ENCODE assay signal across 26 cellular contexts in the genomic region with DNA sequence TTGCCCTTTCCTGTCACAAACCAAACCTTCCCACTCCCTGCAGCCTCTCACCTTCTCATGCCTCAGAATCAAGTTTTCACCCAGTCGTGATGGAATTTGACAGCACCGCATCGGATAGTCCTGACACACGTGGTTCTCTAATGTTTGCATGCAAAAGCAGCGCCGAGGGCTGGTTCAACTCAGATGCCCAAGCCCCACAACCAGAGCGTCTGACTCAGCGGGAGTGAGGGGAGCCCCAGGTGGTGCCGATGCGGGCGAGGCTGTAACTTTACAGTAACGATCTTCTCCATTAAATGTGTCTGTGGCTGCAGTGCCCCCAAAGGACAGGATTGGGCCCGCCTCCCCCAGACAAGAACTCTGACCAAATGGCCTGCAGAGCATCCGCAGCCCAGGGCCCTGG.
DNase-seq lines count a peak whose midpoint lies in the region; ATAC-seq lines count a peak whose summit lies in the region.
"Had no signal": no experiment of that assay in that cellular context is flagged by ENCODE, and none has a peak within 500 bp of the region (broad histone marks: within the 10 kb centered on the region; RNA-seq: fewer than 3 reads in every experiment).

No MANE protein-coding gene starts in this region.

- peaks cover 0 to 18% (median 0%) of the 10 kb centered on the region in 3 experiments for H3K9me3 ChIP-seq in naive thymus-derived CD4-positive, alpha-beta T cell (ENCODE audit: control insufficient read depth in 2 of 3, low read length in 3 of 3)
- H3K9me3 ChIP-seq: BE2C, gastrocnemius medialis, MG63 had no signal

- POLR2A ChIA-PET in naive thymus-derived CD4-positive, alpha-beta T cell (lab: Charles Lee) = no interaction called here

- H3K4me3 ChIP-seq in naive thymus-derived CD4-positive, alpha-beta T cell (ENCODE audit: low read length) = no peak overlapping the region
- H3K4me3 ChIP-seq: gastrocnemius medialis, lower lobe of right lung, MG63, tibial nerve had no signal

- peaks cover 53% of the 10 kb centered on the region for H3K36me3 Mint-ChIP-seq in activated naive CD4-positive, alpha-beta T cell treated with anti-CD3 and anti-CD28 coated beads, Interleukin-2, amount 50 U/mL, for 24 hours
- peaks cover 58% of the 10 kb centered on the region for H3K36me3 Mint-ChIP-seq in activated T-helper 17 cell treated with anti-CD3 and anti-CD28 coated beads, Interleukin-2, amount 50 U/mL, for 72 hours (ENCODE audit: low read depth)
- H3K36me3 Mint-ChIP-seq in naive thymus-derived CD4-positive, alpha-beta T cell = peaks cover 36 to 95% (median 89%) of the 10 kb centered on the region in 5 donors
- peaks cover 76 to 91% of the 10 kb centered on the region in 2 donors for H3K36me3 Mint-ChIP-seq in stimulated activated naive B cell treated with anti-CD40 and anti-IgM and Interleukin-4, amounts not matched to agents 10 μg/mL and 1 μg/mL and 100 μg/mL, for 72 hours

- H3K36me3 ChIP-seq in naive thymus-derived CD4-positive, alpha-beta T cell (ENCODE audit: control insufficient read depth in 2 of 3, insufficient read depth in 3 of 3, low read length in 3 of 3) = peaks cover 40 to 95% (median 41%) of the 10 kb centered on the region in 3 experiments
- H3K36me3 ChIP-seq: BE2C, brain microvascular endothelial cell, MG63 had no signal

- ATAC-seq in activated T-helper 17 cell treated with anti-CD3 and anti-CD28 coated beads, Interleukin-2, amount 50 U/mL, for 72 hours (replicated peaks) = no peak
- no peak for ATAC-seq in naive thymus-derived CD4-positive, alpha-beta T cell
- ATAC-seq in stimulated activated naive B cell treated with anti-CD40 and anti-IgM and Interleukin-4, amounts not matched to agents 10 μg/mL and 1 μg/mL and 100 μg/mL, for 72 hours (replicated peaks) = no peak
- ATAC-seq: gastrocnemius medialis, lower lobe of right lung had no signal

- CTCF ChIA-PET in naive thymus-derived CD4-positive, alpha-beta T cell (lab: Charles Lee) = no interaction called here

- DNase-seq in activated naive CD4-positive, alpha-beta T cell treated with Interleukin-2 at 50 U/mL for 16 hours = no peak
- DNase-seq in naive thymus-derived CD4-positive, alpha-beta T cell = no peak
- DNase-seq in stimulated activated naive B cell treated with anti-CD40 and anti-IgM and Interleukin-4, amounts not matched to agents 10 μg/mL and 1 μg/mL and 100 μg/mL, for 72 hours = no peak
- no peak for DNase-seq in midbrain (lab: John Stamatoyannopoulos, UW)
- DNase-seq in stimulated activated CD4-positive, alpha-beta T cell treated with anti-CD3 and anti-CD28 coated beads, Interleukin-2, amount 100 ng/mL, for 24 hours = no peak
- DNase-seq: activated CD4-positive, alpha-beta T cell treated with anti-CD3 and anti-CD28 coated beads, Interleukin-2, amount 50 U/mL, for 48 hours; activated effector memory CD4-positive, alpha-beta T cell treated with anti-CD3 and anti-CD28 coated beads, Interleukin-2, amount 50 U/mL, for 16 hours; activated T-cell treated with anti-CD3 and anti-CD28 coated beads for 4 hours; amniotic stem cell; BE2C; brain microvascular endothelial cell; gastrocnemius medialis; lower lobe of right lung; MG63; NCI-H1105; NCI-H187 treated with DMSO at 0.1 percent for 48 hours; NCI-H2171 treated with DMSO at 0.1 percent for 48 hours; NCI-H510A treated with DMSO at 0.1 percent for 48 hours; OCI-M1; stimulated activated CD4-positive, alpha-beta T cell treated with anti-CD3 and anti-CD28 coated beads, Interleukin-1b, Interleukin-23, amount 100 ng/mL, for 48 hours had no signal

- H3K27ac ChIP-seq in naive thymus-derived CD4-positive, alpha-beta T cell (ENCODE audit: low read depth, low read length) = no peak overlapping the region
- H3K27ac ChIP-seq: brain microvascular endothelial cell, gastrocnemius medialis, KMS-11, lower lobe of right lung, parathyroid adenoma, RWPE1 had no signal

- H3K9me3 Mint-ChIP-seq in activated naive CD4-positive, alpha-beta T cell treated with anti-CD3 and anti-CD28 coated beads, Interleukin-2, amount 50 U/mL, for 24 hours = no peaks in the 10 kb centered on the region
- no peaks in the 10 kb centered on the region for H3K9me3 Mint-ChIP-seq in activated T-helper 17 cell treated with anti-CD3 and anti-CD28 coated beads, Interleukin-2, amount 50 U/mL, for 72 hours
- H3K9me3 Mint-ChIP-seq in naive thymus-derived CD4-positive, alpha-beta T cell = peaks cover 0 to 27% (median 8%) of the 10 kb centered on the region in 11 donors
- H3K9me3 Mint-ChIP-seq in stimulated activated naive B cell treated with anti-CD40 and anti-IgM and Interleukin-4, amounts not matched to agents 10 μg/mL and 1 μg/mL and 100 μg/mL, for 72 hours = peaks cover 9 to 14% of the 10 kb centered on the region in 2 donors

- H3K27ac Mint-ChIP-seq in activated naive CD4-positive, alpha-beta T cell treated with anti-CD3 and anti-CD28 coated beads, Interleukin-2, amount 50 U/mL, for 24 hours = peak overlapping the region; percentile 21
- peak overlapping the region; percentile 70 for H3K27ac Mint-ChIP-seq in activated T-helper 17 cell treated with anti-CD3 and anti-CD28 coated beads, Interleukin-2, amount 50 U/mL, for 72 hours
- H3K27ac Mint-ChIP-seq in naive thymus-derived CD4-positive, alpha-beta T cell = peak overlapping the region in 7 of 9 donors; percentile 33 to 91 (median 69)
- H3K27ac Mint-ChIP-seq in stimulated activated naive B cell treated with anti-CD40 and anti-IgM and Interleukin-4, amounts not matched to agents 10 μg/mL and 1 μg/mL and 100 μg/mL, for 72 hours = peak overlapping the region; percentile 75

- H3K27me3 ChIP-seq in naive thymus-derived CD4-positive, alpha-beta T cell (ENCODE audit: control insufficient read depth in 2 of 2, insufficient read depth in 2 of 2, low read length in 2 of 2) = no peaks in the 10 kb centered on the region
- H3K27me3 ChIP-seq: BE2C, brain microvascular endothelial cell, gastrocnemius medialis, MG63, tibial nerve had no signal

- H3K27me3 Mint-ChIP-seq in activated naive CD4-positive, alpha-beta T cell treated with anti-CD3 and anti-CD28 coated beads, Interleukin-2, amount 50 U/mL, for 24 hours = no peaks in the 10 kb centered on the region
- H3K27me3 Mint-ChIP-seq in activated T-helper 17 cell treated with anti-CD3 and anti-CD28 coated beads, Interleukin-2, amount 50 U/mL, for 72 hours = no peaks in the 10 kb centered on the region
- H3K27me3 Mint-ChIP-seq in naive thymus-derived CD4-positive, alpha-beta T cell = no peaks in the 10 kb centered on the region
- H3K27me3 Mint-ChIP-seq in stimulated activated naive B cell treated with anti-CD40 and anti-IgM and Interleukin-4, amounts not matched to agents 10 μg/mL and 1 μg/mL and 100 μg/mL, for 72 hours = no peaks in the 10 kb centered on the region

- intact Hi-C loops in naive thymus-derived CD4-positive, alpha-beta T cell (cut with micrococcal nuclease) = no loop called here

- H3K4me1 ChIP-seq in naive thymus-derived CD4-positive, alpha-beta T cell (ENCODE audit: control insufficient read depth in 2 of 2, insufficient read depth in 2 of 2, low read length in 2 of 2) = no peaks in the 10 kb centered on the region
- H3K4me1 ChIP-seq: BE2C, gastrocnemius medialis, lower lobe of right lung, parathyroid adenoma had no signal

- H3K4me1 Mint-ChIP-seq in activated naive CD4-positive, alpha-beta T cell treated with anti-CD3 and anti-CD28 coated beads, Interleukin-2, amount 50 U/mL, for 24 hours = peaks cover 12% of the 10 kb centered on the region
- H3K4me1 Mint-ChIP-seq in activated T-helper 17 cell treated with anti-CD3 and anti-CD28 coated beads, Interleukin-2, amount 50 U/mL, for 72 hours = peaks cover 22% of the 10 kb centered on the region
- H3K4me1 Mint-ChIP-seq in naive thymus-derived CD4-positive, alpha-beta T cell = peaks cover 5 to 26% (median 19%) of the 10 kb centered on the region in 7 donors
- peaks cover 17 to 18% of the 10 kb centered on the region in 2 donors for H3K4me1 Mint-ChIP-seq in stimulated activated naive B cell treated with anti-CD40 and anti-IgM and Interleukin-4, amounts not matched to agents 10 μg/mL and 1 μg/mL and 100 μg/mL, for 72 hours

- H3K4me3 Mint-ChIP-seq in activated naive CD4-positive, alpha-beta T cell treated with anti-CD3 and anti-CD28 coated beads, Interleukin-2, amount 50 U/mL, for 24 hours = no peak overlapping the region
- no peak overlapping the region for H3K4me3 Mint-ChIP-seq in activated T-helper 17 cell treated with anti-CD3 and anti-CD28 coated beads, Interleukin-2, amount 50 U/mL, for 72 hours
- peak overlapping the region in 2 of 10 donors; percentile 2 to 25 for H3K4me3 Mint-ChIP-seq in naive thymus-derived CD4-positive, alpha-beta T cell
- H3K4me3 Mint-ChIP-seq in stimulated activated naive B cell treated with anti-CD40 and anti-IgM and Interleukin-4, amounts not matched to agents 10 μg/mL and 1 μg/mL and 100 μg/mL, for 72 hours = peak overlapping the region in 1 of 2 donors; percentile 22

Comparison
In these comparisons a context has a peak if more than half of its experiments do, and no peak if none do; other contexts are left out.
1. H3K27ac Mint-ChIP-seq: peak in every context shown above with its lines; median percentile 75 in stimulated activated naive B cell treated with anti-CD40 and anti-IgM and Interleukin-4, amounts not matched to agents 10 μg/mL and 1 μg/mL and 100 μg/mL, for 72 hours; 70 in activated T-helper 17 cell treated with anti-CD3 and anti-CD28 coated beads, Interleukin-2, amount 50 U/mL, for 72 hours; 69 in naive thymus-derived CD4-positive, alpha-beta T cell; 21 in activated naive CD4-positive, alpha-beta T cell treated with anti-CD3 and anti-CD28 coated beads, Interleukin-2, amount 50 U/mL, for 24 hours.